Comparison of ENCODE assay signal across 1 cellular context in the genomic region with DNA sequence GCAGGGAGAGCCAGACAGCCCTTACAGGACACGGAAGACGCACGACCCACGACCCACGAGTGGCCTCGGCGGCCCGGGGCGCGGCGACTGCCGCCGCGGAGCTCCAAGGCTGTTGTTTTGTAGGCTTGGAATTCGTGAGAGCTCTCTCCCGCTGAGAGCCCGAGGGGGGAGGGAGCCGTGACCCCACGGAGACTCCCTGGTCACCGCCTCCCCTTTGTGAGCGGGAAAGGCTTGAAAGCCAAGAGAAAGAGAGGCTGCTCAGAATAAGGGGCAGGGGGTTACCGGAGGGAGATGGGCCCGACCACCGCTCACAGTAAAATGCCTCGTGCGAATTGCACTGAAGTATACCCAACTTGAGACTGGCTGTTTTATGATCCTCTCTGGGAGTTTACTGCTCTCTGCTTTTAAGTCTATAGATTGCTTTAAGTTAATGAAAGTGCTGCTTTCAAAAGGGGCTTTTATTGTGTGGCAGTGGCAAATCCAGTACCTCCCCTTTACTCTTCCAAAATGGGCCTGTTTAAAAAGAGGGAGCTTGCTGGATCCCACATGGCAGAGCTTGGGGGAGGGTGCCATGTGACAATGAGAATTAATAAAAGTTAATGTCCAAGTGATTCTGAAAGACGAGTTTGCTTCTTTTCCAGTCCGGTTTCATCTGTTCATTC.
TF ChIP-seq lines count a peak whose summit lies in the region.

No MANE protein-coding gene starts in this region.

TF ChIP-seq in IMR-90, 13 proteins besides CTCF, POLR2A, EP300 and RAD21 (continued from another document):
- TF ChIP-seq, protein P1, sequence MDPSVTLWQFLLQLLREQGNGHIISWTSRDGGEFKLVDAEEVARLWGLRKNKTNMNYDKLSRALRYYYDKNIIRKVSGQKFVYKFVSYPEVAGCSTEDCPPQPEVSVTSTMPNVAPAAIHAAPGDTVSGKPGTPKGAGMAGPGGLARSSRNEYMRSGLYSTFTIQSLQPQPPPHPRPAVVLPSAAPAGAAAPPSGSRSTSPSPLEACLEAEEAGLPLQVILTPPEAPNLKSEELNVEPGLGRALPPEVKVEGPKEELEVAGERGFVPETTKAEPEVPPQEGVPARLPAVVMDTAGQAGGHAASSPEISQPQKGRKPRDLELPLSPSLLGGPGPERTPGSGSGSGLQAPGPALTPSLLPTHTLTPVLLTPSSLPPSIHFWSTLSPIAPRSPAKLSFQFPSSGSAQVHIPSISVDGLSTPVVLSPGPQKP (IDR thresholded peaks at IDR 0.05; ENCODE audit: borderline replicate concordance, low read depth, low read length): no peak
- no peak for TF ChIP-seq MAFK (IDR thresholded peaks at IDR 0.05; ENCODE audit: low read depth, low read length)
- no peak for TF ChIP-seq NFE2L2 (IDR thresholded peaks at IDR 0.05; ENCODE audit: low read depth, low read length)
